Comparison of ENCODE assay signal across 1 cellular context in the genomic region with DNA sequence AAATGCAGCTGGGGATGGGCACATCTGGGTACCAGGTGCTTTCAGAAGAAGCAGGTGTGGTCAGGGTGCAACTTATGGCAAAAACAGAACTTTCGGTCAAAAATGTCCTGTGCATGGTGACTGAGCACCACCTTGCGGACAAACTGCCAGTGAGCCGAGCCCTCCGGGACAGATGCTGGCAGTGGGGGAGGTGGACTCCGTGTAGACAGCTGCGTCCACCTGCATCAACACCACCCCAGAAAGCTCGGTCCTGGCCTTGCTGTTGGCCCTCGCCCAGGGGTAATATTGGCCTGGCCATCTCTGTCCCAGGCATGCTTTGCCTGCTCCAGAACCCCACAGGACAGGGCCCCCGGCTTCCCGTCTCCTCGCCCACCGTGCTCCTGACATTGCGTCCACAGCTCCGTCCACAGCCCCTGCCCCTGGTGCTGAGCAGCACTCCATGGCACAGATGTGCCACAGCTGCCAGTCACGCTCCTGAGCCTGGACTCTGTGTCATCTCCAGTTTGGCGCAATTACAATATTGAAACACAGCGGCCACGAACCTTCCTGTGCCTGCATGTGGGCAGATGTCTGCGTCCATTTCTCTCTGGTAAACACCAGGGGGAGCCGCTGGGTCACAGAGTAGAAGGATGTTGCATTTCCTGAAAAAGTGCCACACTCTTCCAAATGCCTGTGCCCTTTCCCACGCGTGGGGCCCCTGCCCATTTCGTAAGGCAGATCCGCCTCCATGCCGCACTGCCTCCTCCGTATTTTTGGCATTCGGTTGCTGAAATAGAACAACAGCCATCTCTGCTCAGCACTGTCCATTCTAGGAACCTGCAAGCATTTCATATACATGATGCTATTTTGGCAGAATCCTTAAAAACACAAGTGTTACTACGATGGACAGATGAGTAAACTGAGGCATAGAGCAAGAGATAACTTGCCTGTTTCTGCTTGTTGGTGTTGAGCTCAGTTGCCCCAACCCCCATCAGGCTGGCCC.
TF ChIP-seq lines count a peak whose summit lies in the region.

No MANE protein-coding gene starts in this region.

TF ChIP-seq in K562, 482 proteins besides CTCF, POLR2A, EP300 and RAD21 (continues in another document):
- TF ChIP-seq DPF2 (IDR thresholded peaks at IDR 0.05) (no peak), TCF15 (CRISPR knock-in tag; IDR thresholded peaks at IDR 0.05) (no peak), ZSCAN29 (IDR thresholded peaks at IDR 0.05) (no peak), ZNF511 (CRISPR knock-in tag; IDR thresholded peaks at IDR 0.05) (no peak), CBFA2T3 (IDR thresholded peaks at IDR 0.05) (no peak), ZNF277 (CRISPR knock-in tag; IDR thresholded peaks at IDR 0.05; ENCODE audit: borderline replicate concordance) (no peak), ZKSCAN3 (CRISPR knock-in tag; IDR thresholded peaks at IDR 0.05) (no peak), NFYB (IDR thresholded peaks at IDR 0.05; ENCODE audit: extremely low read depth, insufficient read length) (no peak), ZNF274 (IDR thresholded peaks at IDR 0.05; ENCODE audit: borderline replicate concordance, low read depth, low read length) (no peak), CCAR2 (IDR thresholded peaks at IDR 0.05; ENCODE audit: low read depth, low read length) (no peak), NR4A1 (CRISPR knock-in tag; IDR thresholded peaks at IDR 0.05) (peak; percentile 60; the same call in 1 of the 2 replicates), NR4A1 (tag; IDR thresholded peaks at IDR 0.05) (no peak), ZBTB17 (CRISPR knock-in tag; IDR thresholded peaks at IDR 0.05) (0 out of 2 replicates have a peak, but pooled peaks have one; percentile 24), SNRNP70 (optimal IDR thresholded peaks at IDR 0.05; ENCODE audit: low read depth, low read length) (no peak), SMAD4 (CRISPR knock-in tag; conservative IDR thresholded peaks at IDR 0.05) (no peak), NEUROD1 (IDR thresholded peaks at IDR 0.05; ENCODE audit: borderline replicate concordance, low read depth, low read length, partially characterized antibody) (no peak), ZBTB8A (IDR thresholded peaks at IDR 0.05; ENCODE audit: partially characterized antibody) (no peak), NCOA6 (IDR thresholded peaks at IDR 0.05) (no peak), BRCA1 (IDR thresholded peaks at IDR 0.05) (no peak), BRCA1 (CRISPR knock-in tag; IDR thresholded peaks at IDR 0.05) (no peak), ZNF239 (CRISPR knock-in tag; IDR thresholded peaks at IDR 0.05) (no peak), EZH2 (IDR thresholded peaks at IDR 0.05; ENCODE audit: borderline replicate concordance, low read depth, low read length) (no peak), ZNF780A (CRISPR knock-in tag; IDR thresholded peaks at IDR 0.05) (no peak), SIX5 (IDR thresholded peaks at IDR 0.05; ENCODE audit: borderline replicate concordance in 1 of 2, insufficient read depth in 1 of 2, low read depth in 1 of 2, low read length in 2 of 2) (no peak), RHOXF2B (CRISPR knock-in tag; conservative IDR thresholded peaks at IDR 0.05) (no peak), MTA1 (IDR thresholded peaks at IDR 0.05; ENCODE audit: borderline replicate concordance) (no peak), ZNF121 (CRISPR knock-in tag; conservative IDR thresholded peaks at IDR 0.05) (no peak), ZNF766 (CRISPR knock-in tag; conservative IDR thresholded peaks at IDR 0.05) (no peak), CREB1 (IDR thresholded peaks at IDR 0.05) (0 out of 2 replicates have a peak, but pooled peaks have one; percentile 13), CREB1 (CRISPR knock-in tag; IDR thresholded peaks at IDR 0.05) (no peak), CXXC5 (CRISPR knock-in tag; IDR thresholded peaks at IDR 0.05) (no peak), ARNT (IDR thresholded peaks at IDR 0.05) (no peak), HOXB6 (CRISPR knock-in tag; IDR thresholded peaks at IDR 0.05; ENCODE audit: borderline replicate concordance) (no peak), JUND (IDR thresholded peaks at IDR 0.05; ENCODE audit: borderline replicate concordance, low read depth, low read length) (0 out of 2 replicates have a peak, but pooled peaks have one; percentile 17), JUND (tag; IDR thresholded peaks at IDR 0.05; ENCODE audit: borderline replicate concordance, low read depth, low read length) (no peak), PRMT5 (CRISPR knock-in tag; IDR thresholded peaks at IDR 0.05) (no peak), RBM14 (IDR thresholded peaks at IDR 0.05; ENCODE audit: borderline replicate concordance, insufficient read depth, low read depth, low read length) (no peak), ZNF79 (CRISPR knock-in tag; IDR thresholded peaks at IDR 0.05; ENCODE audit: low read depth) (no peak), STAG1 (CRISPR knock-in tag; IDR thresholded peaks at IDR 0.05; ENCODE audit: borderline replicate concordance) (peak; percentile 99), ZNF12 (CRISPR knock-in tag; IDR thresholded peaks at IDR 0.05) (no peak), SRSF1 (IDR thresholded peaks at IDR 0.05; ENCODE audit: low read depth, low read length) (no peak), CHD2 (IDR thresholded peaks at IDR 0.05; ENCODE audit: low read depth, low read length) (no peak), ZFP1 (CRISPR knock-in tag; IDR thresholded peaks at IDR 0.05) (no peak), ZC3H4 (CRISPR knock-in tag; IDR thresholded peaks at IDR 0.05; ENCODE audit: borderline replicate concordance) (peak; percentile 62; the same call in 1 of the 2 replicates), ZNF347 (CRISPR knock-in tag; IDR thresholded peaks at IDR 0.05; ENCODE audit: low read depth) (no peak), ZNF445 (CRISPR knock-in tag; IDR thresholded peaks at IDR 0.05; ENCODE audit: low read depth) (no peak), CLOCK (CRISPR knock-in tag; IDR thresholded peaks at IDR 0.05; ENCODE audit: borderline replicate concordance) (no peak), ZNF668 (CRISPR knock-in tag; IDR thresholded peaks at IDR 0.05) (no peak), IRF2 (CRISPR knock-in tag; IDR thresholded peaks at IDR 0.05) (no peak), PML (IDR thresholded peaks at IDR 0.05; ENCODE audit: low read length) (no peak)
- TF ChIP-seq, protein P1, sequence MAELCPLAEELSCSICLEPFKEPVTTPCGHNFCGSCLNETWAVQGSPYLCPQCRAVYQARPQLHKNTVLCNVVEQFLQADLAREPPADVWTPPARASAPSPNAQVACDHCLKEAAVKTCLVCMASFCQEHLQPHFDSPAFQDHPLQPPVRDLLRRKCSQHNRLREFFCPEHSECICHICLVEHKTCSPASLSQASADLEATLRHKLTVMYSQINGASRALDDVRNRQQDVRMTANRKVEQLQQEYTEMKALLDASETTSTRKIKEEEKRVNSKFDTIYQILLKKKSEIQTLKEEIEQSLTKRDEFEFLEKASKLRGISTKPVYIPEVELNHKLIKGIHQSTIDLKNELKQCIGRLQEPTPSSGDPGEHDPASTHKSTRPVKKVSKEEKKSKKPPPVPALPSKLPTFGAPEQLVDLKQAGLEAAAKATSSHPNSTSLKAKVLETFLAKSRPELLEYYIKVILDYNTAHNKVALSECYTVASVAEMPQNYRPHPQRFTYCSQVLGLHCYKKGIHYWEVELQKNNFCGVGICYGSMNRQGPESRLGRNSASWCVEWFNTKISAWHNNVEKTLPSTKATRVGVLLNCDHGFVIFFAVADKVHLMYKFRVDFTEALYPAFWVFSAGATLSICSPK (IDR thresholded peaks at IDR 0.05; ENCODE audit: borderline replicate concordance), result no peak
- TF ChIP-seq, protein P2, sequence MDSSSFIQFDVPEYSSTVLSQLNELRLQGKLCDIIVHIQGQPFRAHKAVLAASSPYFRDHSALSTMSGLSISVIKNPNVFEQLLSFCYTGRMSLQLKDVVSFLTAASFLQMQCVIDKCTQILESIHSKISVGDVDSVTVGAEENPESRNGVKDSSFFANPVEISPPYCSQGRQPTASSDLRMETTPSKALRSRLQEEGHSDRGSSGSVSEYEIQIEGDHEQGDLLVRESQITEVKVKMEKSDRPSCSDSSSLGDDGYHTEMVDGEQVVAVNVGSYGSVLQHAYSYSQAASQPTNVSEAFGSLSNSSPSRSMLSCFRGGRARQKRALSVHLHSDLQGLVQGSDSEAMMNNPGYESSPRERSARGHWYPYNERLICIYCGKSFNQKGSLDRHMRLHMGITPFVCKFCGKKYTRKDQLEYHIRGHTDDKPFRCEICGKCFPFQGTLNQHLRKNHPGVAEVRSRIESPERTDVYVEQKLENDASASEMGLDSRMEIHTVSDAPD (CRISPR knock-in tag; IDR thresholded peaks at IDR 0.05), result no peak
- TF ChIP-seq, protein P3, sequence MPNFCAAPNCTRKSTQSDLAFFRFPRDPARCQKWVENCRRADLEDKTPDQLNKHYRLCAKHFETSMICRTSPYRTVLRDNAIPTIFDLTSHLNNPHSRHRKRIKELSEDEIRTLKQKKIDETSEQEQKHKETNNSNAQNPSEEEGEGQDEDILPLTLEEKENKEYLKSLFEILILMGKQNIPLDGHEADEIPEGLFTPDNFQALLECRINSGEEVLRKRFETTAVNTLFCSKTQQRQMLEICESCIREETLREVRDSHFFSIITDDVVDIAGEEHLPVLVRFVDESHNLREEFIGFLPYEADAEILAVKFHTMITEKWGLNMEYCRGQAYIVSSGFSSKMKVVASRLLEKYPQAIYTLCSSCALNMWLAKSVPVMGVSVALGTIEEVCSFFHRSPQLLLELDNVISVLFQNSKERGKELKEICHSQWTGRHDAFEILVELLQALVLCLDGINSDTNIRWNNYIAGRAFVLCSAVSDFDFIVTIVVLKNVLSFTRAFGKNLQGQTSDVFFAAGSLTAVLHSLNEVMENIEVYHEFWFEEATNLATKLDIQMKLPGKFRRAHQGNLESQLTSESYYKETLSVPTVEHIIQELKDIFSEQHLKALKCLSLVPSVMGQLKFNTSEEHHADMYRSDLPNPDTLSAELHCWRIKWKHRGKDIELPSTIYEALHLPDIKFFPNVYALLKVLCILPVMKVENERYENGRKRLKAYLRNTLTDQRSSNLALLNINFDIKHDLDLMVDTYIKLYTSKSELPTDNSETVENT (CRISPR knock-in tag; IDR thresholded peaks at IDR 0.05), result no peak
- TF ChIP-seq, protein P4, sequence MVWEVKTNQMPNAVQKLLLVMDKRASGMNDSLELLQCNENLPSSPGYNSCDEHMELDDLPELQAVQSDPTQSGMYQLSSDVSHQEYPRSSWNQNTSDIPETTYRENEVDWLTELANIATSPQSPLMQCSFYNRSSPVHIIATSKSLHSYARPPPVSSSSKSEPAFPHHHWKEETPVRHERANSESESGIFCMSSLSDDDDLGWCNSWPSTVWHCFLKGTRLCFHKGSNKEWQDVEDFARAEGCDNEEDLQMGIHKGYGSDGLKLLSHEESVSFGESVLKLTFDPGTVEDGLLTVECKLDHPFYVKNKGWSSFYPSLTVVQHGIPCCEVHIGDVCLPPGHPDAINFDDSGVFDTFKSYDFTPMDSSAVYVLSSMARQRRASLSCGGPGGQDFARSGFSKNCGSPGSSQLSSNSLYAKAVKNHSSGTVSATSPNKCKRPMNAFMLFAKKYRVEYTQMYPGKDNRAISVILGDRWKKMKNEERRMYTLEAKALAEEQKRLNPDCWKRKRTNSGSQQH (CRISPR knock-in tag; IDR thresholded peaks at IDR 0.05), result no peak
- TF ChIP-seq, protein P5, sequence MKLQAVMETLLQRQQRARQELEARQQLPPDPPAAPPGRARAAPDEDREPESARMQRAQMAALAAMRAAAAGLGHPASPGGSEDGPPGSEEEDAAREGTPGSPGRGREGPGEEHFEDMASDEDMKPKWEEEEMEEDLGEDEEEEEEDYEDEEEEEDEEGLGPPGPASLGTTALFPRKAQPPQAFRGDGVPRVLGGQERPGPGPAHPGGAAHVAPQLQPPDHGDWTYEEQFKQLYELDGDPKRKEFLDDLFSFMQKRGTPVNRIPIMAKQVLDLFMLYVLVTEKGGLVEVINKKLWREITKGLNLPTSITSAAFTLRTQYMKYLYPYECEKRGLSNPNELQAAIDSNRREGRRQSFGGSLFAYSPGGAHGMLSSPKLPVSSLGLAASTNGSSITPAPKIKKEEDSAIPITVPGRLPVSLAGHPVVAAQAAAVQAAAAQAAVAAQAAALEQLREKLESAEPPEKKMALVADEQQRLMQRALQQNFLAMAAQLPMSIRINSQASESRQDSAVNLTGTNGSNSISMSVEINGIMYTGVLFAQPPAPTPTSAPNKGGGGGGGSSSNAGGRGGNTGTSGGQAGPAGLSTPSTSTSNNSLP (IDR thresholded peaks at IDR 0.05; ENCODE audit: borderline replicate concordance, low read depth, low read length), result no peak
